ENCODE assay signal across 22 cellular contexts in genomic region chr5:66884589-66885228, GRCh38.
"Had no signal": no experiment of that assay in that cellular context is flagged by ENCODE, and none has a peak within 500 bp of the region (broad histone marks: within the 10 kb centered on the region; RNA-seq: fewer than 3 reads in every experiment).

No MANE protein-coding gene starts in this region.

- H3K9me3 Mint-ChIP-seq: memory B cell, nephron had no signal

- H3K36me3 Mint-ChIP-seq: naive B cell had no signal

- H3K36me3 ChIP-seq: colonic mucosa, heart left ventricle, left ventricle myocardium inferior, lower lobe of right lung, pancreas, prostate gland, spleen, upper lobe of left lung, vagina had no signal

- H3K4me3 ChIP-seq: colonic mucosa, heart left ventricle, left ventricle myocardium inferior, lower lobe of right lung, pancreas, prostate gland, spleen, upper lobe of left lung, vagina had no signal

- ATAC-seq: pancreas, sciatic nerve had no signal

- H3K4me1 Mint-ChIP-seq: naive B cell had no signal

- H3K27me3 Mint-ChIP-seq: naive B cell had no signal

- H3K9me3 ChIP-seq: colonic mucosa, left ventricle myocardium inferior, lower lobe of right lung, pancreas, prostate gland, spleen, upper lobe of left lung, vagina had no signal

- H3K27ac Mint-ChIP-seq: memory B cell, naive B cell, nephron had no signal

- H3K4me3 Mint-ChIP-seq: memory B cell, naive B cell, nephron had no signal

- H3K27ac ChIP-seq: colonic mucosa, heart left ventricle, left ventricle myocardium inferior, lower lobe of right lung, prostate gland, spleen, upper lobe of left lung, vagina had no signal

- H3K4me1 ChIP-seq: colonic mucosa, prostate gland had no signal

- H3K27me3 ChIP-seq: colonic mucosa, heart left ventricle, pancreas, spleen, upper lobe of left lung, vagina had no signal

- DNase-seq: colonic mucosa; dermis blood vessel endothelial cell; heart left ventricle; hippocampal formation; islet precursor cell; left ventricle myocardium inferior; lower lobe of right lung; naive B cell; occipital lobe; pancreas; retina; spleen; stimulated activated CD4-positive, alpha-beta T cell treated with anti-CD3 and anti-CD28 coated beads, Interleukin-15, amount 100 ng/mL, for 24 hours; stimulated activated CD4-positive, alpha-beta T cell treated with anti-CD3 and anti-CD28 coated beads, Interleukin-1b, Interleukin-23, amount 100 ng/mL, for 48 hours; stimulated activated CD4-positive, alpha-beta T cell treated with anti-CD3 and anti-CD28 coated beads, Interleukin-4, amount 100 ng/mL, for 4 hours; stimulated activated naive CD4-positive, alpha-beta T cell; upper lobe of left lung had no signal
